ENCODE assay signal across 7 cellular contexts in genomic region chr1:144101397-144102050, GRCh38.
DNase-seq lines count a peak whose midpoint lies in the region; ATAC-seq and TF ChIP-seq lines count a peak whose summit lies in the region.

No MANE protein-coding gene starts in this region.

- no peak overlapping the region for H3K4me3 ChIP-seq in mammary epithelial cell (replicated peaks in 1 of 3; ENCODE audit: insufficient read depth in 1 of 3, low read depth in 2 of 3, low read length in 3 of 3)

- H3K36me3 ChIP-seq in mammary epithelial cell (ENCODE audit: insufficient read depth, low read length), result no peaks in the 10 kb centered on the region

- BruUV-seq in mammary epithelial cell (replicated peaks; lab: Mats Ljungman, UMichigan), result no TSS peak

- peaks cover 4% of the 10 kb centered on the region for H3K36me3 Mint-ChIP-seq in mesothelial cell of epicardium

- in situ Hi-C loops in mammary epithelial cell (cut with MboI; ENCODE audit: low sequenced_read_pairs in 2 of 2), result no loop called here

- no peaks in the 10 kb centered on the region for H3K4me1 ChIP-seq in mammary epithelial cell (ENCODE audit: insufficient read depth, low read length)

- no peak overlapping the region for H3K27ac Mint-ChIP-seq in mesothelial cell of epicardium

- TF ChIP-seq CTCF in mammary epithelial cell (conservative IDR thresholded peaks at IDR 0.05 in 1 of 2, IDR thresholded peaks at IDR 0.05 in 1 of 2; ENCODE audit: extremely low read depth in 1 of 2, insufficient read depth in 1 of 2, low read depth in 1 of 2, low read length in 2 of 2) (no peak), mesothelial cell of epicardium (IDR thresholded peaks at IDR 0.05; ENCODE audit: unreplicated experiment) (no peak)

- H3K9me3 Mint-ChIP-seq in mesothelial cell of epicardium, result no peaks in the 10 kb centered on the region

- H3K27ac ChIP-seq in mammary epithelial cell (ENCODE audit: insufficient read depth, low read depth, low read length), result no peak overlapping the region

- peak; percentile 4 for DNase-seq in T-helper 9 cell
- peak; percentile 29 for DNase-seq in mammary epithelial cell
- DNase-seq in mesothelial cell of epicardium (ENCODE audit: low spot score in 2 of 2, unreplicated experiment in 2 of 2), result peak; percentile 30 to 42
- DNase-seq in ureter (ENCODE audit: low spot score), result peak; percentile 74
- DNase-seq in KG1 (lab: John Stamatoyannopoulos, UW), result no peak
- no peak for DNase-seq in DMS53 (lab: John Stamatoyannopoulos, UW)

- 2% methylated on average over 8 of the region's 8 CpGs for WGBS in mammary epithelial cell (ENCODE audit: low coverage, missing lambda C conversion rate)

- H3K9ac ChIP-seq in mammary epithelial cell (ENCODE audit: insufficient read depth, low read length), result no peak overlapping the region

- H3K79me2 ChIP-seq in mammary epithelial cell (ENCODE audit: insufficient read depth, low read length), result no peaks in the 10 kb centered on the region

- no peak overlapping the region for H3K4me2 ChIP-seq in mammary epithelial cell (ENCODE audit: insufficient read depth, low read depth, low read length)

- H2AFZ ChIP-seq in mammary epithelial cell (ENCODE audit: low read depth, low read length), result no peak overlapping the region

- CTCF ChIA-PET in mammary epithelial cell (lab: Charles Lee; ENCODE audit: low non-redundant PET), result no interaction called here

- no peaks in the 10 kb centered on the region for H3K27me3 ChIP-seq in mammary epithelial cell (ENCODE audit: insufficient read depth, low read length)

- H4K20me1 ChIP-seq in mammary epithelial cell (ENCODE audit: insufficient read depth, low read length), result no peaks in the 10 kb centered on the region

- no peaks in the 10 kb centered on the region for H3K27me3 Mint-ChIP-seq in mesothelial cell of epicardium (ENCODE audit: low read depth)

- dilution Hi-C loops in mammary epithelial cell (cut with HindIII; ENCODE audit: low sequenced_read_pairs), result no loop called here

- intact Hi-C loops in mammary epithelial cell (cut with micrococcal nuclease), result no loop called here

- H3K4me1 Mint-ChIP-seq in mesothelial cell of epicardium, result no peaks in the 10 kb centered on the region

- no peak overlapping the region for H3K4me3 Mint-ChIP-seq in mesothelial cell of epicardium

- no peak for ATAC-seq in HG03378 (IDR thresholded peaks at IDR 0.05; ENCODE audit: unreplicated experiment)

- H3K9me3 ChIP-seq in mammary epithelial cell (replicated peaks; ENCODE audit: insufficient read depth, low read length), result peaks cover 6% of the 10 kb centered on the region

Comparison
In these comparisons a context has a peak if more than half of its experiments do, and no peak if none do; other contexts are left out.
1. DNase-seq: peak in T-helper 9 cell (single experiment), mammary epithelial cell (single experiment), mesothelial cell of epicardium (2 of 2) and ureter (single experiment); none in KG1 (single experiment) and DMS53 (single experiment).